25 cellular contexts compared by ENCODE assay signal in genomic region chr4:15746110-15746509, GRCh38. TPM values are rescaled to one million over a fixed set of nuclear protein-coding genes. Genes with fewer than 3 reads are reported as not detected.
"Had no signal": no experiment of that assay in that cellular context is flagged by ENCODE, and none has a peak within 500 bp of the region (broad histone marks: within the 10 kb centered on the region; RNA-seq: fewer than 3 reads in every experiment).

No MANE protein-coding gene starts in this region.

- H3K27me3 Mint-ChIP-seq: activated CD4-positive, alpha-beta T cell treated with anti-CD3 and anti-CD28 coated beads, Interleukin-2, amount 10 ng/mL, durations not matched to agents 7 days and 5 days had no signal

- DNase-seq: activated CD4-positive, alpha-beta T cell treated with anti-CD3 and anti-CD28 coated beads, Interleukin-2, amount 10 ng/mL, durations not matched to agents 7 days and 5 days; activated CD4-positive, CD25-positive, alpha-beta regulatory T cell treated with anti-CD3 and anti-CD28 coated beads, Interleukin-2, amount 50 U/mL, for 72 hours; activated effector memory CD4-positive, alpha-beta T cell treated with anti-CD3 and anti-CD28 coated beads, Interleukin-2, amount 50 U/mL, for 16 hours; activated naive CD4-positive, alpha-beta T cell treated with Interleukin-2 at 50 U/mL for 16 hours; activated T-cell treated with anti-CD3 and anti-CD28 coated beads for 4 hours; amniotic stem cell; body of pancreas; central memory CD4-positive, alpha-beta T cell; Karpas-422; MM.1S; NCI-H1105 treated with DMSO at 0.1 percent for 48 hours; NCI-H1436 treated with DMSO at 0.1 percent for 48 hours; NCI-H187; NCI-H2081; NCI-H510A treated with DMSO at 0.1 percent for 48 hours; NCI-H69; NK-92 treated with Interleukin-12 subunit alpha and Interleukin-12 subunit beta, amount 100 ng/mL, for 24 hours; Peyer's patch; Right ventricle myocardium superior; SJCRH30; SK-N-SH; T-helper 9 cell had no signal

- H3K27ac Mint-ChIP-seq: activated CD4-positive, alpha-beta T cell treated with anti-CD3 and anti-CD28 coated beads, Interleukin-2, amount 10 ng/mL, durations not matched to agents 7 days and 5 days; WTC11 had no signal

- ATAC-seq: body of pancreas, WTC11 had no signal

- H3K4me3 Mint-ChIP-seq: activated CD4-positive, alpha-beta T cell treated with anti-CD3 and anti-CD28 coated beads, Interleukin-2, amount 10 ng/mL, durations not matched to agents 7 days and 5 days; WTC11 had no signal

RNA-seq across cellular contexts. Expression of gene CD38, which starts 32.0 kb away (rescaled TPM):
- total RNA-seq: bronchial epithelial cell, chondrocyte had no signal
